In the genomic region with DNA sequence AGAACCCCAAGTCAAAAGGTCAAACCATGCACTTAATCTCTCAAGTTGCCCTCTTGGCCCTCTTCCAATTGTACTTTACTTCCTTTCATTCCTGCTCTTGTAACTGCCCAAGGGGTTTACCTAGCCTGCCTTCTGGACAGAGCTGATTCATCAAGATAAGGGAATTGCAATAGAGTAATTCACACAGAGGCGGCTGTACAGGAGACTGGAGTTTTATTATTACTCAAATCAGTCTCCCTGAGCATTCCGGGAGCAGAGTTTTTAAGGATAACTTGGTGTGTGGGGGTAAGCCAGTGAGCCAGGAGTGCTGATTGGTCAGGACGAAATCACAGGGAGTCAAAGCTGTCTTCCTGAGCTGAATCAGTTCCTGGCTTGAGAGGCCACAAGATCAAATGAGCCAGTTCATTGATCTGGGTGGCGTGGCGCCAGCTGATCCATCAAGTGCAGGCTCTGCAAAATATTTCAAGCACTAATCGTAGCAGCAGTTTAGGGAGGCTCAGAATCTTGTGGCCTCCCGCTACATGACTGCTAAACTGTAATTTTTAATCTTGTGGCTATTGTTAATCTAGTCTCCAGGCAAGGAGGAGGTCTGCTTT, we compare ENCODE assay signal across 30 cellular contexts.
DNase-seq lines count a peak whose midpoint lies in the region; ATAC-seq and TF ChIP-seq lines count a peak whose summit lies in the region.
"Had no signal": no experiment of that assay in that cellular context is flagged by ENCODE, and none has a peak within 500 bp of the region (broad histone marks: within the 10 kb centered on the region; RNA-seq: fewer than 3 reads in every experiment).

No MANE protein-coding gene starts in this region.

- H2AK5ac ChIP-seq in neuronal stem cell (ENCODE audit: low read depth, low read length): no peak overlapping the region

- H3K27ac ChIP-seq in mammary epithelial cell (ENCODE audit: insufficient read depth, low read depth, low read length) (no peak overlapping the region), neuronal stem cell (replicated peaks; ENCODE audit: low read length) (no peak overlapping the region), upper lobe of left lung (no peak overlapping the region)
- H3K27ac ChIP-seq: adrenal gland, foreskin keratinocyte, left ventricle myocardium inferior, thoracic aorta, vagina had no signal

- no peak overlapping the region for H3K23ac ChIP-seq in neuronal stem cell (ENCODE audit: low read depth, low read length, poor library complexity)

- no peaks in the 10 kb centered on the region for H3K79me1 ChIP-seq in neuronal stem cell (ENCODE audit: low read depth, low read length)

- H4K20me1 ChIP-seq in mammary epithelial cell (ENCODE audit: insufficient read depth, low read length): no peaks in the 10 kb centered on the region

- no peak overlapping the region for H3K9ac ChIP-seq in mammary epithelial cell (ENCODE audit: insufficient read depth, low read length)
- H3K9ac ChIP-seq in neuronal stem cell (ENCODE audit: low read depth, low read length, poor library complexity): no peak overlapping the region

- H2BK15ac ChIP-seq in neuronal stem cell (ENCODE audit: low read length): no peak overlapping the region

- dilution Hi-C loops in mammary epithelial cell (cut with HindIII; ENCODE audit: low sequenced_read_pairs): no loop called here

- H2AFZ ChIP-seq in mammary epithelial cell (ENCODE audit: low read depth, low read length) (no peak overlapping the region), neuronal stem cell (ENCODE audit: low read length) (peak overlapping the region; percentile 29)

- no peak for ATAC-seq in upper lobe of left lung (ENCODE audit: low FRiP score in 2 of 2)
- ATAC-seq: activated T-cell treated with anti-CD3 and anti-CD28 coated beads, Interleukin-2, amount 50 U/mL, for 72 hours; esophagus mucosa; foreskin keratinocyte; stimulated activated naive CD8-positive, alpha-beta T cell treated with anti-CD3 and anti-CD28 coated beads, Interleukin-15, Interleukin-2, amounts not matched to agents 100 U/mL and 50 U/mL, for 24 hours had no signal

- CTCF ChIA-PET in mammary epithelial cell (lab: Charles Lee; ENCODE audit: low non-redundant PET): no interaction called here

- no peak overlapping the region for H4K91ac ChIP-seq in neuronal stem cell (ENCODE audit: low read depth, low read length, poor library complexity)

- no peak for TF ChIP-seq CTCF in mammary epithelial cell (conservative IDR thresholded peaks at IDR 0.05 in 1 of 2, IDR thresholded peaks at IDR 0.05 in 1 of 2; ENCODE audit: extremely low read depth in 1 of 2, insufficient read depth in 1 of 2, low read depth in 1 of 2, low read length in 2 of 2)
- TF ChIP-seq CTCF in upper lobe of left lung (IDR thresholded peaks at IDR 0.05): no peak

- no peak overlapping the region for H4K8ac ChIP-seq in neuronal stem cell (ENCODE audit: low read depth, low read length)

- no peak overlapping the region for H2BK12ac ChIP-seq in neuronal stem cell (ENCODE audit: low read length)

- TF ChIP-seq POLR2A in upper lobe of left lung (IDR thresholded peaks at IDR 0.05): no peak

- BruUV-seq in mammary epithelial cell (replicated peaks; lab: Mats Ljungman, UMichigan): no TSS peak

- no peak overlapping the region for H3K4ac ChIP-seq in neuronal stem cell (ENCODE audit: low read length)

- H3K27me3 ChIP-seq in mammary epithelial cell (ENCODE audit: insufficient read depth, low read length) (no peaks in the 10 kb centered on the region), neuronal stem cell (ENCODE audit: control insufficient read depth in 3 of 3, insufficient read depth in 3 of 3, low read depth in 1 of 3, low read length in 3 of 3) (no peaks in the 10 kb centered on the region), upper lobe of left lung (no peaks in the 10 kb centered on the region)
- H3K27me3 ChIP-seq: adrenal gland, foreskin keratinocyte, vagina had no signal

- no peak overlapping the region for H3K18ac ChIP-seq in neuronal stem cell (ENCODE audit: low read length)

- H3K4me3 ChIP-seq in mammary epithelial cell (replicated peaks in 1 of 3; ENCODE audit: insufficient read depth in 1 of 3, low read depth in 2 of 3, low read length in 3 of 3) (no peak overlapping the region), neuronal stem cell (ENCODE audit: low read length in 2 of 2) (no peak overlapping the region), upper lobe of left lung (no peak overlapping the region)
- H3K4me3 ChIP-seq: adrenal gland, left ventricle myocardium inferior, thoracic aorta, vagina had no signal

- WGBS in mammary epithelial cell (ENCODE audit: low coverage, missing lambda C conversion rate): 61% methylated on average over 5 of the region's 7 CpGs
- WGBS in neuronal stem cell (ENCODE audit: extremely low coverage in 2 of 2, insufficient read length in 2 of 2, insufficient replicate concordance in 1 of 2), 2 donors: no CpG with 5 or more reads among the region's 7 CpGs
- WGBS in upper lobe of left lung, 2 donors: 76 to 85% methylated on average over 7 of the region's 7 CpGs

- H2BK120ac ChIP-seq in neuronal stem cell (ENCODE audit: low read depth, low read length): no peak overlapping the region

- H3K9me3 ChIP-seq in mammary epithelial cell (replicated peaks; ENCODE audit: insufficient read depth, low read length) (no peaks in the 10 kb centered on the region), neuronal stem cell (replicated peaks in 1 of 2; ENCODE audit: control insufficient read depth in 2 of 2, insufficient read depth in 1 of 2, low read depth in 1 of 2, low read length in 2 of 2) (no peaks in the 10 kb centered on the region), upper lobe of left lung (no peaks in the 10 kb centered on the region)
- H3K9me3 ChIP-seq: adrenal gland, left ventricle myocardium inferior, thoracic aorta, vagina had no signal

- H3K4me2 ChIP-seq in mammary epithelial cell (ENCODE audit: insufficient read depth, low read depth, low read length) (no peak overlapping the region), neuronal stem cell (ENCODE audit: insufficient read depth, low read length, poor library complexity, severe bottlenecking) (no peak overlapping the region)

- in situ Hi-C loops in mammary epithelial cell (cut with MboI; ENCODE audit: low sequenced_read_pairs in 2 of 2): no loop called here

- no peak overlapping the region for H2BK5ac ChIP-seq in neuronal stem cell (ENCODE audit: low read length)

- DNase-seq in NCI-H146 (lab: John Stamatoyannopoulos, UW) (peak; percentile 9), NCI-H146 treated with DMSO at 0.1 percent for 48 hours (lab: John Stamatoyannopoulos, UW; ENCODE audit: unreplicated experiment) (no peak), HT1080 (ENCODE audit: low read depth) (peak; percentile 48), mammary epithelial cell (peak; percentile 3), neuronal stem cell (ENCODE audit: low spot score) (no peak), upper lobe of left lung (no peak), NCI-H187 (lab: John Stamatoyannopoulos, UW) (no peak), NCI-H1930 (lab: John Stamatoyannopoulos, UW) (no peak)
- DNase-seq: 8988T; activated CD4-positive, alpha-beta T cell treated with anti-CD3 and anti-CD28 coated beads, Interleukin-2, amount 10 ng/mL, durations not matched to agents 7 days and 5 days; activated naive CD4-positive, alpha-beta T cell treated with Interleukin-2 at 50 U/mL for 16 hours; activated T-cell treated with anti-CD3 and anti-CD28 coated beads, Interleukin-2, amount 50 U/mL, for 72 hours; adrenal gland; CD4-positive, CD25-positive, alpha-beta regulatory T cell; DMS53; effector CD8-positive, alpha-beta T cell; immature natural killer cell; IMR-90; left ventricle myocardium inferior; naive B cell; NCI-H1048; NCI-H187 treated with DMSO at 0.1 percent for 48 hours; nucleus accumbens; SHP77 treated with DMSO at 0.1 percent for 48 hours; stimulated activated naive CD8-positive, alpha-beta T cell treated with anti-CD3 and anti-CD28 coated beads, Interleukin-15, Interleukin-2, amounts not matched to agents 100 U/mL and 50 U/mL, for 24 hours; SW 1271 had no signal

- no peak for TF ChIP-seq EP300 in upper lobe of left lung (IDR thresholded peaks at IDR 0.05)

- H3K36me3 ChIP-seq in mammary epithelial cell (ENCODE audit: insufficient read depth, low read length) (no peaks in the 10 kb centered on the region), neuronal stem cell (replicated peaks in 1 of 2; ENCODE audit: control insufficient read depth in 2 of 2, insufficient read depth in 2 of 2, low read length in 2 of 2) (no peaks in the 10 kb centered on the region), upper lobe of left lung (no peaks in the 10 kb centered on the region)
- H3K36me3 ChIP-seq: adrenal gland, left ventricle myocardium inferior, thoracic aorta, vagina had no signal

- no peak overlapping the region for H3K14ac ChIP-seq in neuronal stem cell (ENCODE audit: low read length)

- intact Hi-C loops in mammary epithelial cell (cut with micrococcal nuclease): no loop called here

- H3K4me1 ChIP-seq in mammary epithelial cell (ENCODE audit: insufficient read depth, low read length) (no peaks in the 10 kb centered on the region), neuronal stem cell (ENCODE audit: control insufficient read depth in 2 of 2, insufficient read depth in 1 of 2, low read depth in 1 of 2, low read length in 2 of 2) (no peaks in the 10 kb centered on the region), upper lobe of left lung (no peaks in the 10 kb centered on the region)
- H3K4me1 ChIP-seq: adrenal gland, foreskin keratinocyte, vagina had no signal

- no peaks in the 10 kb centered on the region for H3K79me2 ChIP-seq in mammary epithelial cell (ENCODE audit: insufficient read depth, low read length)

Comparison
In these comparisons a context has a peak if more than half of its experiments do, and no peak if none do; other contexts are left out.
1. DNase-seq: peak in NCI-H146 (single experiment), HT1080 (single experiment) and mammary epithelial cell (single experiment); none in NCI-H146 treated with DMSO at 0.1 percent for 48 hours (single experiment), neuronal stem cell (single experiment), upper lobe of left lung (0 of 2), NCI-H187 (0 of 2) and NCI-H1930 (0 of 2).